Comparison of ENCODE assay signal across 27 cellular contexts in the genomic region with DNA sequence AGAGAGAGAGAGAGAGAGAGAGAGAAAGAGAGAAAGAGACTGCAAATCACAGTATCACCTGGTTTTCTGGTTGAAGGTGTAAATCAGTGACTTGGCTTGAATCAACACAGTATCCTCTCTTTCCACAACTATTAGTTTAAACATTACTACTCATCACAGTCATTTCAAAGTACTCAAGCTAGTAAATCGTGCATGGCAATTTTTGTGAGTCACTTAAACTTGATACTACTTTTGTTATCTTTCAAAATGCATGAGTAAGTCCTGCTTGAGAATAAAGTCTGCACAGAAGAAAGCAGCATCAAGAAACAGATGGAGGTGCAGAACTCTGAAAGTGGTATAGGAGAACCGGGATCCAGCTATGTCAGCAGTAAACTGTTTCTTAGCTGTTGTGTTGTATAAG.
"Had no signal": no experiment of that assay in that cellular context is flagged by ENCODE, and none has a peak within 500 bp of the region (broad histone marks: within the 10 kb centered on the region; RNA-seq: fewer than 3 reads in every experiment).

No MANE protein-coding gene starts in this region.

- H3K27me3 ChIP-seq: esophagus muscularis mucosa, foreskin keratinocyte, gastrocnemius medialis, heart left ventricle had no signal

- H3K36me3 ChIP-seq: esophagus muscularis mucosa, gastrocnemius medialis, heart left ventricle, WERI-Rb-1 had no signal

- H3K27ac ChIP-seq: esophagus muscularis mucosa, foreskin keratinocyte, gastrocnemius medialis, heart left ventricle, WERI-Rb-1 had no signal

- DNase-seq: activated B cell treated with CpG ODN at 0.5 μM for 24 hours; activated CD4-positive, alpha-beta T cell treated with anti-CD3 and anti-CD28 coated beads for 48 hours; activated CD4-positive, alpha-beta T cell treated with anti-CD3 and anti-CD28 coated beads, Interleukin-2, amount 50 U/mL, for 1 hour; activated CD4-positive, alpha-beta T cell treated with anti-CD3 and anti-CD28 coated beads, Interleukin-2, amount 50 U/mL, for 48 hours; activated CD8-positive, alpha-beta memory T cell treated with anti-CD3 and anti-CD28 coated beads for 24 hours; activated CD8-positive, alpha-beta T cell treated with anti-CD3 and anti-CD28 coated beads for 36 hours; activated effector memory CD4-positive, alpha-beta T cell treated with Interleukin-2 at 50 U/mL for 16 hours; activated gamma-delta T cell treated with Interleukin-2 at 50 U/mL for 16 hours; activated naive CD4-positive, alpha-beta T cell treated with anti-CD3 and anti-CD28 coated beads, Interleukin-2, amount 50 U/mL, for 16 hours; activated naive CD4-positive, alpha-beta T cell treated with Interleukin-2 at 50 U/mL for 16 hours; activated T-cell treated with anti-CD3 and anti-CD28 coated beads, Interleukin-2, amount 50 U/mL, for 4 hours; amniotic stem cell; caudate nucleus; cortex of kidney; dermis blood vessel endothelial cell; effector CD4-positive, alpha-beta T cell; effector memory CD8-positive, alpha-beta T cell; erythroblast; foreskin keratinocyte; gastrocnemius medialis; glutamatergic neuron; heart left ventricle; T1000; WERI-Rb-1 had no signal

- H3K4me1 ChIP-seq: esophagus muscularis mucosa, foreskin keratinocyte, gastrocnemius medialis, heart left ventricle had no signal

- H3K9me3 ChIP-seq: esophagus muscularis mucosa, gastrocnemius medialis, heart left ventricle had no signal

- H3K4me3 ChIP-seq: esophagus muscularis mucosa, gastrocnemius medialis, heart left ventricle had no signal

- ATAC-seq: activated CD4-positive, CD25-positive, alpha-beta regulatory T cell treated with anti-CD3 and anti-CD28 coated beads, Interleukin-2, amount 50 U/mL, for 24 hours; activated CD8-positive, alpha-beta T cell treated with anti-CD3 and anti-CD28 coated beads for 36 hours; activated T-cell treated with anti-CD3 and anti-CD28 coated beads, Interleukin-2, amount 50 U/mL, for 4 hours; activated T-helper 17 cell treated with anti-CD3 and anti-CD28 coated beads, Interleukin-2, amount 50 U/mL, for 72 hours; effector memory CD8-positive, alpha-beta T cell; foreskin keratinocyte; gastrocnemius medialis; heart left ventricle had no signal
